Comparison of ENCODE assay signal across 15 cellular contexts in the genomic region with DNA sequence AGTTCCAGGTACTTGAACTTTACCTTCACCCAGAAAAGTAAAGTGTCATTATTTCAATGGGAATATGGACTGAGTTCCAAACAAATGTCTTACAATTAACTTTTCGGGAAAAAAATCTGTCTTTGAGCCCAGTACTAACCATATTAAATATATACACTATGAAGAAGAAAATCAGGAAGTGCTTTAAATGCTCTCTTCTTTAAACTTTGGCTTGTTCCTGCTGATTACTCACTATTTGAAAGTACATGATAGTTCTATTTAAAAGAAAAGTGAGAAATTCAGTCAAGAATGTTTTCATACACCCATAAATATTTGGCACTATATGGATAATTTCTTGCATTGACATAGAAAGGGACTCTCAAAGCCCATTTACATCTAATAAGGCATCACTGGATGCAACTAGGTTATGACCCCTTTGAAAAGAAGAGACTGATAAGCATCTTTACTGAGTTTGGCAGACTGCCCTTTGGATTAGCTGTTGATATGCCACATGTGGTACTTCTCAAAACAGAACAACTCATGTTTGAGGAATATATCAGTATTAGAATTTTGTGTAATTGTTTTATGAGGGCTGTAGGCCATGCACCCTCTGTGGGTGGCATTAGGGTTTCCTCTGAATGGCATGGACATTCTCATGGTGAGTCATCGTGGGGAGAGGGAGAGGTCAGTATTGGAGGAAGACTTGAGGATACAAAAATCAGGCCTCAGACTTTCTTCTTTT. TPM values are rescaled to one million over a fixed set of nuclear protein-coding genes. Genes with fewer than 3 reads are reported as not detected.
DNase-seq lines count a peak whose midpoint lies in the region; ATAC-seq and TF ChIP-seq lines count a peak whose summit lies in the region.
"Had no signal": no experiment of that assay in that cellular context is flagged by ENCODE, and none has a peak within 500 bp of the region (broad histone marks: within the 10 kb centered on the region; RNA-seq: fewer than 3 reads in every experiment).

No MANE protein-coding gene starts in this region.

- H3K9ac ChIP-seq in mesenchymal stem cell (ENCODE audit: low read length), result no peak overlapping the region
- H3K9ac ChIP-seq in colonic mucosa (ENCODE audit: low read depth in 2 of 2, low read length in 2 of 2), result no peak overlapping the region

- no peak overlapping the region for H2BK5ac ChIP-seq in mesenchymal stem cell (ENCODE audit: low read depth, low read length, poor library complexity, severe bottlenecking)

- H3K9me3 ChIP-seq in mesenchymal stem cell (ENCODE audit: control insufficient read depth, low read length) (no peaks in the 10 kb centered on the region), colonic mucosa (no peaks in the 10 kb centered on the region)

- H2AFZ ChIP-seq in mesenchymal stem cell (ENCODE audit: low read depth, low read length), result no peak overlapping the region

- no peak overlapping the region for H3K18ac ChIP-seq in mesenchymal stem cell (ENCODE audit: low read depth in 1 of 2, low read length in 2 of 2)

- H4K8ac ChIP-seq in mesenchymal stem cell (ENCODE audit: low read length), result no peak overlapping the region

- no peak for ATAC-seq in HG02970 (IDR thresholded peaks at IDR 0.05; ENCODE audit: low FRiP score, unreplicated experiment)

- 88% methylated on average over 1 of the region's 2 CpGs for WGBS in mesenchymal stem cell

- H3K27ac ChIP-seq in mesenchymal stem cell (ENCODE audit: low read length, poor library complexity, severe bottlenecking) (no peak overlapping the region), colonic mucosa (no peak overlapping the region)

- H3K36me3 ChIP-seq in mesenchymal stem cell (ENCODE audit: control insufficient read depth in 1 of 2, insufficient read depth in 2 of 2, low read depth in 1 of 2, low read length in 2 of 2) (no peaks in the 10 kb centered on the region), colonic mucosa (no peaks in the 10 kb centered on the region)

- no peak overlapping the region for H2BK12ac ChIP-seq in mesenchymal stem cell (ENCODE audit: low read length in 2 of 2)

- H2BK15ac ChIP-seq in mesenchymal stem cell (ENCODE audit: low read depth, poor library complexity, severe bottlenecking), result no peak overlapping the region

- H4K91ac ChIP-seq in mesenchymal stem cell (ENCODE audit: low read length), result no peak overlapping the region

- no peak overlapping the region for H2AK5ac ChIP-seq in mesenchymal stem cell (ENCODE audit: low read length, severe bottlenecking)

- DNase-seq in Caki2 (ENCODE audit: low read depth) (peak; percentile 32), HS-5 (ENCODE audit: low read depth) (peak; percentile 18), amniotic epithelial cell (ENCODE audit: low read depth) (peak; percentile 80), mesenchymal stem cell (peak; percentile 32), colonic mucosa (no peak), globus pallidus (ENCODE audit: low spot score) (no peak)
- DNase-seq: activated naive CD4-positive, alpha-beta T cell treated with anti-CD3 and anti-CD28 coated beads, Interleukin-2, amount 50 U/mL, for 16 hours; Calu3; mesendoderm; NCI-H1436 treated with DMSO at 0.1 percent for 48 hours; NCI-H69; SHP77 treated with DMSO at 0.1 percent for 48 hours; substantia nigra had no signal

- H3K23ac ChIP-seq in mesenchymal stem cell (ENCODE audit: low read length in 2 of 2), result no peak overlapping the region

- H3K4ac ChIP-seq in mesenchymal stem cell (ENCODE audit: low read depth in 1 of 2, low read length in 2 of 2), result no peak overlapping the region

- TF ChIP-seq CTCF in colonic mucosa (IDR thresholded peaks at IDR 0.05), result no peak

- intact Hi-C loops in colonic mucosa (cut with DNase I), result no loop called here

- no peaks in the 10 kb centered on the region for H3K79me1 ChIP-seq in mesenchymal stem cell (replicated peaks; ENCODE audit: low read length, poor library complexity, severe bottlenecking)

- H3K14ac ChIP-seq in mesenchymal stem cell (ENCODE audit: low read length in 2 of 2), result no peak overlapping the region

- in situ Hi-C loops in Caki2 (cut with HindIII; ENCODE audit: low pct_unique_long_range_greater_than_20kb, low sequenced_read_pairs), result no loop called here

- H3K4me1 ChIP-seq in mesenchymal stem cell (ENCODE audit: control insufficient read depth, insufficient read depth, low read depth, low read length) (no peaks in the 10 kb centered on the region), colonic mucosa (no peaks in the 10 kb centered on the region)

- H3K4me3 ChIP-seq in mesenchymal stem cell (ENCODE audit: insufficient read depth in 1 of 2, low read depth in 1 of 2, low read length in 2 of 2) (no peak overlapping the region), colonic mucosa (no peak overlapping the region)
- H3K4me3 ChIP-seq: smooth muscle cell had no signal

- H3K27me3 ChIP-seq in mesenchymal stem cell (ENCODE audit: control insufficient read depth in 1 of 2, insufficient read depth in 1 of 2, low read length in 2 of 2) (no peaks in the 10 kb centered on the region), colonic mucosa (no peaks in the 10 kb centered on the region)

- H3K4me2 ChIP-seq in mesenchymal stem cell (ENCODE audit: low read length, poor library complexity, severe bottlenecking), result no peak overlapping the region
- H3K4me2 ChIP-seq: smooth muscle cell had no signal

- no peak overlapping the region for H2BK120ac ChIP-seq in mesenchymal stem cell (ENCODE audit: low read depth, low read length)

RNA-seq across cellular contexts. Expression of a gene that starts 25.0 kb away (rescaled TPM):
- 8.8 and 9.9 TPM in 2 replicates for total RNA-seq in Caki2 (2014; rRNA removed; shearing (Covaris generic); ENCODE audit: low replicate concordance)
- polyA plus RNA-seq in mesenchymal stem cell (2013, experiment 1 of 2), result 5.5 TPM
- polyA plus RNA-seq in mesenchymal stem cell (2013, experiment 2 of 2), result 6.1 TPM
- 10 to 100 TPM; 23.8 to 31.8 TPM for total RNA-seq in colonic mucosa

Comparison
In these comparisons a context has a peak if more than half of its experiments do, and no peak if none do; other contexts are left out.
1. DNase-seq: peak in Caki2 (single experiment), HS-5 (single experiment), amniotic epithelial cell (single experiment) and mesenchymal stem cell (single experiment); none in colonic mucosa (single experiment) and globus pallidus (single experiment).